In the genomic region with DNA sequence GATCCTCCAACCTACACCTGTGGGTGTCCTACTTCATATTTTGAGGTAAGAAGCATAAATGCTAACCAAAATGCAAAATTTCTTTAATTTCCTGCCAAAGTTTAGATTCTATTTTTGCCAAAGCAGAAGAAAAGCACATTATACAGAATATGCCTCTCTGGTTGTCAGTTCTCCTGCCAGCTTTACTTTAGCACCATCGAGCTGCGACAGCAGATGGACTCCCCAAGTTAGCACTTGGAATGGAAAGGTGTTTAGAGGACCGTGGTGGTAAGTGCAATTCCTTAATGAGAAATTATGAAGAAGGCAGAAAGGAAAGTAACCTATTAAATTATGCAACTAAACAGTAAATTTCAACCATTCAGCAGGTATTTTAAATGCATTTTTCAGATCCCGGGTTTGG, we compare ENCODE assay signal across 28 cellular contexts.
"Had no signal": no experiment of that assay in that cellular context is flagged by ENCODE, and none has a peak within 500 bp of the region (broad histone marks: within the 10 kb centered on the region; RNA-seq: fewer than 3 reads in every experiment).

No MANE protein-coding gene starts in this region.

- DNase-seq: activated effector memory CD4-positive, alpha-beta T cell treated with anti-CD3 and anti-CD28 coated beads, Interleukin-2, amount 50 U/mL, for 16 hours; activated effector memory CD4-positive, alpha-beta T cell treated with Interleukin-2 at 50 U/mL for 16 hours; activated gamma-delta T cell; activated gamma-delta T cell treated with Interleukin-2 at 50 U/mL for 16 hours; activated naive CD4-positive, alpha-beta T cell; activated naive CD4-positive, alpha-beta T cell treated with anti-CD3 and anti-CD28 coated beads for 36 hours; activated naive CD4-positive, alpha-beta T cell treated with anti-CD3 and anti-CD28 coated beads, Interleukin-2, amount 10 ng/mL, durations not matched to agents 7 days and 5 days; activated naive CD4-positive, alpha-beta T cell treated with anti-CD3 and anti-CD28 coated beads, Interleukin-2, amount 50 U/mL, for 16 hours; activated naive CD4-positive, alpha-beta T cell treated with Interleukin-2 at 50 U/mL for 16 hours; activated naive CD8-positive, alpha-beta T cell treated with anti-CD3 and anti-CD28 coated beads for 36 hours; activated naive CD8-positive, alpha-beta T cell treated with anti-CD3 and anti-CD28 coated beads, Interleukin-2, amount 10 ng/mL, durations not matched to agents 7 days and 5 days; activated naive CD8-positive, alpha-beta T cell treated with anti-CD3 and anti-CD28 coated beads, Interleukin-2, amount 50 U/mL, for 24 hours; activated T-cell treated with anti-CD3 and anti-CD28 coated beads for 4 hours; activated T-cell treated with anti-CD3 and anti-CD28 coated beads, Interleukin-2, amount 50 U/mL, for 24 hours; activated T-cell treated with anti-CD3 and anti-CD28 coated beads, Interleukin-2, amount 50 U/mL, for 4 hours; activated T-cell treated with anti-CD3 and anti-CD28 coated beads, Interleukin-2, amount 50 U/mL, for 48 hours; activated T-cell treated with anti-CD3 and anti-CD28 coated beads, Interleukin-2, amount 50 U/mL, for 72 hours; adrenal gland; amniotic stem cell; amygdala; aorta; body of pancreas; brain microvascular endothelial cell; caudate nucleus; central memory CD4-positive, alpha-beta T cell; cerebellar nuclear complex had no signal

- ATAC-seq: activated naive CD4-positive, alpha-beta T cell treated with anti-CD3 and anti-CD28 coated beads, Interleukin-2, amount 50 U/mL, for 72 hours; activated naive CD8-positive, alpha-beta T cell treated with anti-CD3 and anti-CD28 coated beads, Interleukin-2, amount 50 U/mL, for 24 hours; activated T-cell treated with anti-CD3 and anti-CD28 coated beads, Interleukin-2, amount 50 U/mL, for 4 hours; activated T-cell treated with anti-CD3 and anti-CD28 coated beads, Interleukin-2, amount 50 U/mL, for 72 hours; activated T-helper 17 cell treated with anti-CD3 and anti-CD28 coated beads, Interleukin-2, amount 50 U/mL, for 72 hours; body of pancreas had no signal
